In the genomic region with DNA sequence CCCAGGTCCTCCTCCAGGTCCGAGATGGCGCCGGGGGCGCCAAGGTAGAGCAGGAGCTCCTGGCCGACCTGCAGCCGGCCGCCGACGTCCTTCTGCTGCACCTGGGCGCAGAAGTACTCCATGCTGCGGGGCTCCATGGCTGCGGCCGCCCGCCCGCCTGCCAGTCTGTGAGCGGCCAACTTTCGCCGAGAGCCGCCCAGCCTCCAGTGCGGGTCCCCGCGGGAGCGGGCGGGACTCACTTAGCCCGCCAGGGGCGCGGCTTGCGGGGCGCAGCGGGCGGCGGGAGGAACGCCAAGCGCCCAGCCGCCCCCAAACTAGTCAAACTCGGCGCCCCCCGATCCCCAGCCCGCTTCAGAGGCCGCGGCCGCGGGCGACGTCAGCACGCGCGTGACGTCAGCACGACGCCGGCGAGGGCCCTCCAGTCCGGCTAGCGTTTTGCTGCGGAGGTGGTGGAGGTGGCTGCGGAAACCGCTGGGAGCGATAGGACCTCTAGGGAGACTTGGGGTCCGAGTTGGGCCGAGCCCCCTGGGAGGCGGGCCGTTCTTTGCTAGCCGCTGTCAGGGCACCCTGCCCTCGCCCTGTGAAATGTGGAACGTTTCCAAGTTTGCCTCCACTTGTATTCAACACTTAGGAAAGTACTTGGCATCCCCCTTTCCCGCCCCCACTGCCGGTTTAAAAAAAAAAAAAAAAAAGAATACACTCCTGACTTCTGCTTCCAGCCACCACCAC, we compare ENCODE assay signal across 8 cellular contexts. TPM values are rescaled to one million over a fixed set of nuclear protein-coding genes. Genes with fewer than 3 reads are reported as not detected.
DNase-seq lines count a peak whose midpoint lies in the region; ATAC-seq and TF ChIP-seq lines count a peak whose summit lies in the region.

Gene CLASP2 (minus strand): TSS at position 389 of the 729 bp plus-strand sequence. CDS start 252 bp downstream, at position 137.

- H3K4me1 ChIP-seq in DND-41 (ENCODE audit: insufficient read depth, low read length) = peaks cover 38% of the 10 kb centered on the region

- H3K36me3 Mint-ChIP-seq in natural killer cell treated with Interleukin-12 subunit alpha and Interleukin-12 subunit beta and Interleukin-15 and Interleukin-18, amount 100 ng/mL, for 72 hours = no peaks in the 10 kb centered on the region

- H3K9ac ChIP-seq in DND-41 (ENCODE audit: low read depth, low read length) = peak within 1 kb of the TSS; percentile 92

- H4K20me1 ChIP-seq in DND-41 (ENCODE audit: insufficient read depth, low read length) = peaks cover 19% of the 10 kb centered on the region; the same call in 1 of the 2 replicates

- peak within 1 kb of the TSS; percentile 84 to 90 for H3K27ac Mint-ChIP-seq in natural killer cell treated with Interleukin-12 subunit alpha and Interleukin-12 subunit beta and Interleukin-15 and Interleukin-18, amount 100 ng/mL, for 72 hours

- H2AFZ ChIP-seq in DND-41 (ENCODE audit: low read depth, low read length) = peak within 1 kb of the TSS; percentile 94

- H3K4me1 Mint-ChIP-seq in natural killer cell treated with Interleukin-12 subunit alpha and Interleukin-12 subunit beta and Interleukin-15 and Interleukin-18, amount 100 ng/mL, for 72 hours (ENCODE audit: low read depth in 2 of 2) = peaks cover 6 to 9% of the 10 kb centered on the region in 2 donors

- H3K4me3 Mint-ChIP-seq in natural killer cell treated with Interleukin-12 subunit alpha and Interleukin-12 subunit beta and Interleukin-15 and Interleukin-18, amount 100 ng/mL, for 72 hours = no peak within 1 kb of the TSS

- H3K4me3 ChIP-seq in DND-41 (ENCODE audit: low read depth in 1 of 2, low read length in 2 of 2) = peak within 1 kb of the TSS; percentile 53 to 88

- H3K27me3 Mint-ChIP-seq in natural killer cell treated with Interleukin-12 subunit alpha and Interleukin-12 subunit beta and Interleukin-15 and Interleukin-18, amount 100 ng/mL, for 72 hours = peaks cover under 1 to 3% of the 10 kb centered on the region in 2 donors

- no peaks in the 10 kb centered on the region for H3K27me3 ChIP-seq in DND-41 (ENCODE audit: insufficient read depth, low read length, poor library complexity)

- H3K27ac ChIP-seq in DND-41 (ENCODE audit: low read length) = peak within 1 kb of the TSS; percentile 79
- H3K27ac ChIP-seq in KOPT-K1 (ENCODE audit: low read depth, low read length, poor library complexity, severe bottlenecking) = peak within 1 kb of the TSS; percentile 68

- H3K9me3 Mint-ChIP-seq in natural killer cell treated with Interleukin-12 subunit alpha and Interleukin-12 subunit beta and Interleukin-15 and Interleukin-18, amount 100 ng/mL, for 72 hours = no peaks in the 10 kb centered on the region

- ATAC-seq in DND-41 (ENCODE audit: insufficient read depth, low read depth) (peak; percentile 89), GM21825 (IDR thresholded peaks at IDR 0.05; ENCODE audit: unreplicated experiment) (peak; percentile 94)
- ATAC-seq in natural killer cell treated with Interleukin-12 subunit alpha and Interleukin-12 subunit beta and Interleukin-15 and Interleukin-18, amount 100 ng/mL, for 72 hours = peak; percentile 96

- no peak for TF ChIP-seq CTCF in DND-41 (IDR thresholded peaks at IDR 0.05; ENCODE audit: borderline replicate concordance, extremely low read depth, low read length, poor library complexity, severe bottlenecking)

- H3K9me3 ChIP-seq in DND-41 (ENCODE audit: insufficient read depth, low read length, severe bottlenecking) (no peaks in the 10 kb centered on the region), KOPT-K1 (ENCODE audit: insufficient read depth, low read length, poor library complexity, severe bottlenecking) (no peaks in the 10 kb centered on the region)

- H3K79me2 ChIP-seq in DND-41 (ENCODE audit: insufficient read depth, low read length) = peaks cover 56% of the 10 kb centered on the region

- peak within 1 kb of the TSS; percentile 80 for H3K4me2 ChIP-seq in DND-41 (ENCODE audit: insufficient read depth, low read length)

- H3K36me3 ChIP-seq in DND-41 (ENCODE audit: insufficient read depth, low read length) (0 out of 2 replicates have a peak, but pooled peaks cover 4% of the 10 kb centered on the region), KOPT-K1 (ENCODE audit: insufficient read depth, low read length) (no peaks in the 10 kb centered on the region)

- DNase-seq in DND-41 (peak; percentile 85), RPMI8226 (peak; percentile 89), fibroblast of peridontal ligament (ENCODE audit: extremely low read depth) (peak; percentile 77)
- DNase-seq in activated T-helper 1 cell treated with anti-CD3 and anti-CD28 coated beads, Interleukin-2, amount 50 U/mL, for 16 hours (ENCODE audit: low read depth in 1 of 2, low spot score in 1 of 2) = peak; percentile 62 to 76
- peak; percentile 91 for DNase-seq in natural killer cell treated with Interleukin-12 subunit alpha and Interleukin-12 subunit beta and Interleukin-15 and Interleukin-18, amount 100 ng/mL, for 72 hours (ENCODE audit: low spot score)
- peak; percentile 81 for DNase-seq in stimulated activated naive CD4-positive, alpha-beta T cell treated with Interleukin-2 at 50 U/mL for 16 hours (lab: John Stamatoyannopoulos, UW)

RNA-seq across cellular contexts. Expression of gene CLASP2, which starts in this region (rescaled TPM):
- total RNA-seq in natural killer cell treated with Interleukin-12 subunit alpha and Interleukin-12 subunit beta and Interleukin-15 and Interleukin-18, amount 100 ng/mL, for 72 hours = 10 to 100 TPM; 73.8 to 82.3 TPM

Comparison
In these comparisons a context has a peak if more than half of its experiments do, and no peak if none do; other contexts are left out.
1. Peak in every context shown above with its lines: DNase-seq, ATAC-seq, H3K4me3 ChIP-seq and H3K27ac ChIP-seq.